ENCODE assay signal across 17 cellular contexts in genomic region chr1:31637915-31638673, GRCh38. TPM values are rescaled to one million over a fixed set of nuclear protein-coding genes. Genes with fewer than 3 reads are reported as not detected.
DNase-seq lines count a peak whose midpoint lies in the region; ATAC-seq and TF ChIP-seq lines count a peak whose summit lies in the region.
"Had no signal": no experiment of that assay in that cellular context is flagged by ENCODE, and none has a peak within 500 bp of the region (broad histone marks: within the 10 kb centered on the region; RNA-seq: fewer than 3 reads in every experiment).

No MANE protein-coding gene starts in this region.

- WGBS in gastroesophageal sphincter (ENCODE audit: low coverage in 1 of 2), 2 donors, result 54 to 64% methylated on average over 3 to 4 of the region's 5 CpGs

- DNase-seq in NCI-H345 treated with DMSO at 0.1 percent for 48 hours (lab: John Stamatoyannopoulos, UW; ENCODE audit: unreplicated experiment), result peak; percentile 17
- no peak for DNase-seq in T-helper 2 cell treated with Interferon-gamma antibody and Interleukin-4, amounts not matched to agents 5 μg/mL and 100 μg/mL, for 36 hours (ENCODE audit: low spot score)
- DNase-seq in islet precursor cell, result no peak
- no peak for DNase-seq in activated T-cell treated with anti-CD3 and anti-CD28 coated beads, Interleukin-2, amount 50 U/mL, for 72 hours
- DNase-seq: activated T-cell treated with anti-CD3 and anti-CD28 coated beads, Interleukin-2, amount 50 U/mL, for 1 hour; MM.1S; NCI-H446 treated with DMSO at 0.1 percent for 48 hours; retina; T-helper 1 cell had no signal

- H3K27ac ChIP-seq in gastroesophageal sphincter (no peak overlapping the region), skin epidermis (peak overlapping the region in 18 of 21 experiments; percentile 8 to 77 (median 59))

- no peaks in the 10 kb centered on the region for H3K27me3 ChIP-seq in gastroesophageal sphincter

- H3K27me3 Mint-ChIP-seq in T-helper 2 cell treated with Interferon-gamma antibody and Interleukin-4, amounts not matched to agents 5 μg/mL and 100 μg/mL, for 36 hours (ENCODE audit: low read depth), result no peaks in the 10 kb centered on the region
- no peaks in the 10 kb centered on the region for H3K27me3 Mint-ChIP-seq in activated T-cell treated with anti-CD3 and anti-CD28 coated beads, Interleukin-2, amount 50 U/mL, for 72 hours (ENCODE audit: low read depth)
- H3K27me3 Mint-ChIP-seq: dendritic cell treated with granulocyte-macrophage colony-stimulating factor and Interleukin-4, amounts not matched to agents 40 ng/mL and 50 ng/mL, for 4 days; stimulated activated naive CD8-positive, alpha-beta T cell treated with anti-CD3 and anti-CD28 coated beads, Interleukin-15, Interleukin-2, amounts not matched to agents 100 ng/mL and 50 ng/mL, for 24 hours had no signal

- TF ChIP-seq EP300 in gastroesophageal sphincter (IDR thresholded peaks at IDR 0.05), result no peak

- H3K4me3 Mint-ChIP-seq in T-helper 2 cell treated with Interferon-gamma antibody and Interleukin-4, amounts not matched to agents 5 μg/mL and 100 μg/mL, for 36 hours, result no peak overlapping the region
- H3K4me3 Mint-ChIP-seq in activated T-cell treated with anti-CD3 and anti-CD28 coated beads, Interleukin-2, amount 50 U/mL, for 72 hours, result no peak overlapping the region
- H3K4me3 Mint-ChIP-seq: dendritic cell treated with granulocyte-macrophage colony-stimulating factor and Interleukin-4, amounts not matched to agents 40 ng/mL and 50 ng/mL, for 4 days; stimulated activated naive CD8-positive, alpha-beta T cell treated with anti-CD3 and anti-CD28 coated beads, Interleukin-15, Interleukin-2, amounts not matched to agents 100 ng/mL and 50 ng/mL, for 24 hours had no signal

- H3K4me1 ChIP-seq in gastroesophageal sphincter, result peaks cover 0 to 67% (median 4%) of the 10 kb centered on the region in 3 donors

- H3K9me3 ChIP-seq in gastroesophageal sphincter, result no peaks in the 10 kb centered on the region
- H3K9me3 ChIP-seq: HAP-1 had no signal

- peaks cover 7% of the 10 kb centered on the region for H3K4me1 Mint-ChIP-seq in T-helper 2 cell treated with Interferon-gamma antibody and Interleukin-4, amounts not matched to agents 5 μg/mL and 100 μg/mL, for 36 hours (ENCODE audit: low read depth)
- H3K4me1 Mint-ChIP-seq in activated T-cell treated with anti-CD3 and anti-CD28 coated beads, Interleukin-2, amount 50 U/mL, for 72 hours (ENCODE audit: low read depth), result peaks cover 10% of the 10 kb centered on the region

- no peaks in the 10 kb centered on the region for H3K9me3 Mint-ChIP-seq in T-helper 2 cell treated with Interferon-gamma antibody and Interleukin-4, amounts not matched to agents 5 μg/mL and 100 μg/mL, for 36 hours
- H3K9me3 Mint-ChIP-seq in activated T-cell treated with anti-CD3 and anti-CD28 coated beads, Interleukin-2, amount 50 U/mL, for 72 hours, result no peaks in the 10 kb centered on the region
- H3K9me3 Mint-ChIP-seq: dendritic cell treated with granulocyte-macrophage colony-stimulating factor and Interleukin-4, amounts not matched to agents 40 ng/mL and 50 ng/mL, for 4 days; stimulated activated naive CD8-positive, alpha-beta T cell treated with anti-CD3 and anti-CD28 coated beads, Interleukin-15, Interleukin-2, amounts not matched to agents 100 ng/mL and 50 ng/mL, for 24 hours had no signal

- no peak for TF ChIP-seq POLR2A in gastroesophageal sphincter (IDR thresholded peaks at IDR 0.05)

- H3K4me3 ChIP-seq in gastroesophageal sphincter (no peak overlapping the region), skin epidermis (no peak overlapping the region)
- H3K4me3 ChIP-seq: HAP-1 had no signal

- ATAC-seq in HG02610 (IDR thresholded peaks at IDR 0.05; ENCODE audit: unreplicated experiment) (peak; percentile 48), gastroesophageal sphincter (peak; percentile 43)
- no peak for ATAC-seq in activated T-cell treated with anti-CD3 and anti-CD28 coated beads, Interleukin-2, amount 50 U/mL, for 72 hours (replicated peaks in 1 of 2)
- ATAC-seq: Panc1 had no signal

- H3K27ac Mint-ChIP-seq in T-helper 2 cell treated with Interferon-gamma antibody and Interleukin-4, amounts not matched to agents 5 μg/mL and 100 μg/mL, for 36 hours, result no peak overlapping the region
- H3K27ac Mint-ChIP-seq in activated T-cell treated with anti-CD3 and anti-CD28 coated beads, Interleukin-2, amount 50 U/mL, for 72 hours, result no peak overlapping the region
- H3K27ac Mint-ChIP-seq: dendritic cell treated with granulocyte-macrophage colony-stimulating factor and Interleukin-4, amounts not matched to agents 40 ng/mL and 50 ng/mL, for 4 days; stimulated activated naive CD8-positive, alpha-beta T cell treated with anti-CD3 and anti-CD28 coated beads, Interleukin-15, Interleukin-2, amounts not matched to agents 100 ng/mL and 50 ng/mL, for 24 hours had no signal

- no peak for TF ChIP-seq CTCF in gastroesophageal sphincter (IDR thresholded peaks at IDR 0.05)

- peaks cover 0 to 39% of the 10 kb centered on the region in 2 donors for H3K36me3 ChIP-seq in gastroesophageal sphincter

- H3K36me3 Mint-ChIP-seq in T-helper 2 cell treated with Interferon-gamma antibody and Interleukin-4, amounts not matched to agents 5 μg/mL and 100 μg/mL, for 36 hours (ENCODE audit: low read depth), result peaks cover 2% of the 10 kb centered on the region
- no peaks in the 10 kb centered on the region for H3K36me3 Mint-ChIP-seq in activated T-cell treated with anti-CD3 and anti-CD28 coated beads, Interleukin-2, amount 50 U/mL, for 72 hours (ENCODE audit: insufficient read depth in 2 of 2)

RNA-seq across cellular contexts. Expression of gene PEF1, which starts 6.6 kb away (rescaled TPM):
- 100 to 1,000 TPM in 1 of 4 donors, 10 to 100 TPM in 3; 71.3 to 109 (median 88.7) TPM for total RNA-seq in gastroesophageal sphincter
- total RNA-seq in activated T-cell treated with anti-CD3 and anti-CD28 coated beads, Interleukin-2, amount 50 U/mL, for 72 hours, result 10 to 100 TPM; 55.1 to 63.1 TPM

RNA-seq across cellular contexts. Expression of gene HCRTR1, which starts 20.6 kb away (rescaled TPM):
- under 1 TPM in 3 of 4 donors, not detected in 1; 0.23 to 0.82 (median 0.67) TPM for total RNA-seq in gastroesophageal sphincter
- not detected for total RNA-seq in activated T-cell treated with anti-CD3 and anti-CD28 coated beads, Interleukin-2, amount 50 U/mL, for 72 hours
- total RNA-seq: HT1080 had no signal

Comparison
In these comparisons a context has a peak if more than half of its experiments do, and no peak if none do; other contexts are left out.
1. ATAC-seq: peak in HG02610 (single experiment) and gastroesophageal sphincter (single experiment); none in activated T-cell treated with anti-CD3 and anti-CD28 coated beads, Interleukin-2, amount 50 U/mL, for 72 hours (0 of 2).
2. H3K27ac ChIP-seq: peak in skin epidermis (18 of 21); none in gastroesophageal sphincter (0 of 4).